Comparison of ENCODE assay signal across 8 cellular contexts in genomic region chr12:9240004-9240635, GRCh38. TPM values are rescaled to one million over a fixed set of nuclear protein-coding genes. Genes with fewer than 3 reads are reported as not detected.
DNase-seq lines count a peak whose midpoint lies in the region; FAIRE-seq and TF ChIP-seq lines count a peak whose summit lies in the region.
"Not testable (repeated sequence)": the region's sequence is repeated elsewhere in the genome, so short reads cannot be mapped to it uniquely, and the experiment has no call there.

No MANE protein-coding gene starts in this region.

- H3K9me3 Mint-ChIP-seq in Calu3 (ENCODE audit: low read depth, unreplicated experiment); astrocyte (ENCODE audit: unreplicated experiment): not testable (repeated sequence)

- H4K20me1 ChIP-seq in astrocyte (ENCODE audit: insufficient read depth, low read length) = not testable (repeated sequence)

- H3K27ac ChIP-seq in astrocyte (ENCODE audit: low read depth, low read length) = not testable (repeated sequence)
- peak overlapping the region; percentile 25 for H3K27ac ChIP-seq in subcutaneous abdominal adipose tissue (ENCODE audit: low read depth, low read length)

- peak overlapping the region; percentile 32 for H3K27ac Mint-ChIP-seq in Calu3 (ENCODE audit: unreplicated experiment)
- H3K27ac Mint-ChIP-seq in astrocyte (ENCODE audit: unreplicated experiment) = not testable (repeated sequence)

- H3K36me3 Mint-ChIP-seq in Calu3 (ENCODE audit: insufficient read depth, unreplicated experiment); astrocyte (ENCODE audit: low read depth, unreplicated experiment): not testable (repeated sequence)

- FAIRE-seq in astrocyte (lab: Jason Lieb, UNC) = not testable (repeated sequence)

- peaks cover 52% of the 10 kb centered on the region for H3K27me3 Mint-ChIP-seq in Calu3 (ENCODE audit: unreplicated experiment)
- H3K27me3 Mint-ChIP-seq in astrocyte (ENCODE audit: low read depth, unreplicated experiment) = not testable (repeated sequence)

- peak overlapping the region; percentile 79 for H3K4me2 ChIP-seq in astrocyte (ENCODE audit: low read length)

- intact Hi-C loops in Calu3 (cut with micrococcal nuclease; ENCODE audit: unreplicated experiment) = not testable (repeated sequence)

- not testable (repeated sequence) for BruUV-seq in Calu3 (replicated peaks; lab: Mats Ljungman, UMichigan)

- H3K4me3 ChIP-seq in astrocyte (ENCODE audit: insufficient read depth, low read depth, low read length) = peak overlapping the region; percentile 46
- peak overlapping the region; percentile 42 for H3K4me3 ChIP-seq in fibroblast of the aortic adventitia (ENCODE audit: low read depth, low read length)
- H3K4me3 ChIP-seq in mucosa of stomach (ENCODE audit: low read length) = not testable (repeated sequence)
- H3K4me3 ChIP-seq in subcutaneous abdominal adipose tissue (ENCODE audit: low read depth in 1 of 5, low read length in 5 of 5) = peak overlapping the region; percentile 31 to 64 (median 63)

- peaks cover 18% of the 10 kb centered on the region for H3K4me1 Mint-ChIP-seq in Calu3 (ENCODE audit: low read depth, unreplicated experiment)
- H3K4me1 Mint-ChIP-seq in astrocyte (ENCODE audit: low read depth, unreplicated experiment) = not testable (repeated sequence)

- not testable (repeated sequence) for H3K9ac ChIP-seq in astrocyte (ENCODE audit: low read length)
- H3K9ac ChIP-seq in mucosa of stomach (ENCODE audit: low read length) (peak overlapping the region; percentile 53), subcutaneous abdominal adipose tissue (ENCODE audit: low read length in 5 of 5) (peak overlapping the region in 2 of 5 donors; percentile 59 to 62)

- peak overlapping the region; percentile 71 for H3K4me3 Mint-ChIP-seq in Calu3 (ENCODE audit: low read depth, unreplicated experiment)
- H3K4me3 Mint-ChIP-seq in astrocyte (ENCODE audit: unreplicated experiment) = not testable (repeated sequence)

- H3K4me1 ChIP-seq in astrocyte (ENCODE audit: insufficient read depth, low read length); mucosa of stomach (ENCODE audit: control insufficient read depth, insufficient read depth, low read length): not testable (repeated sequence)
- peaks cover 0 to 24% (median 0%) of the 10 kb centered on the region in 5 donors for H3K4me1 ChIP-seq in subcutaneous abdominal adipose tissue (ENCODE audit: control insufficient read depth in 5 of 5, insufficient read depth in 5 of 5, low read length in 5 of 5)

- not testable (repeated sequence) for H3K79me2 ChIP-seq in astrocyte (ENCODE audit: insufficient read depth, low read length)

- not testable (repeated sequence) for TF ChIP-seq CTCF in Calu3 (IDR thresholded peaks at IDR 0.05; ENCODE audit: unreplicated experiment); astrocyte (IDR thresholded peaks at IDR 0.05; ENCODE audit: insufficient read depth, low read depth, low read length); fibroblast of the aortic adventitia (IDR thresholded peaks at IDR 0.05; ENCODE audit: insufficient read depth, low read length)

- not testable (repeated sequence) for H3K9me3 ChIP-seq in astrocyte (ENCODE audit: insufficient read depth, low read depth, low read length); mucosa of stomach (ENCODE audit: control insufficient read depth, low read length); subcutaneous abdominal adipose tissue (ENCODE audit: control insufficient read depth in 5 of 5, low read length in 5 of 5)

- CTCF ChIA-PET in Calu3 (lab: Charles Lee) = not testable (repeated sequence)

- not testable (repeated sequence) for H3K36me3 ChIP-seq in astrocyte (ENCODE audit: insufficient read depth, low read length); mucosa of stomach (ENCODE audit: control insufficient read depth, insufficient read depth, low read length); subcutaneous abdominal adipose tissue (ENCODE audit: control insufficient read depth in 5 of 5, insufficient read depth in 5 of 5, low read length in 5 of 5)

- H2AFZ ChIP-seq in astrocyte (ENCODE audit: low read depth, low read length) = not testable (repeated sequence)

- DNase-seq in Calu3 = peak; percentile 6
- peak; percentile 19 for DNase-seq in RPMI7951 (ENCODE audit: low read depth)
- DNase-seq in activated CD8-positive, alpha-beta memory T cell treated with anti-CD3 and anti-CD28 coated beads, Interleukin-2, amount 50 U/mL, for 4 hours = peak; percentile 47
- not testable (repeated sequence) for DNase-seq in astrocyte (ENCODE audit: low read depth); fibroblast of the aortic adventitia (ENCODE audit: low read depth)
- DNase-seq in stimulated activated CD4-positive, alpha-beta T cell treated with anti-CD3 and anti-CD28 coated beads, Interleukin-15, amount 100 ng/mL, for 24 hours = peak; percentile 61

- H3K27me3 ChIP-seq in astrocyte (ENCODE audit: insufficient read depth, low read length); mucosa of stomach (ENCODE audit: control insufficient read depth, insufficient read depth, low read length); subcutaneous abdominal adipose tissue (ENCODE audit: control insufficient read depth in 5 of 5, insufficient read depth in 4 of 5, low read length in 5 of 5): not testable (repeated sequence)

RNA-seq across cellular contexts. Expression of gene PZP, which starts 31.9 kb away (rescaled TPM):
- not detected in 2 replicates for total RNA-seq in Calu3 (2022)
- total RNA-seq in RPMI7951 (2014; rRNA removed; shearing (Covaris generic)) = not detected in 2 replicates
- not detected in 2 replicates for total RNA-seq in astrocyte
- total RNA-seq in fibroblast of the aortic adventitia (ENCODE audit: low replicate concordance) = not detected in 2 replicates
